ENCODE assay signal across 24 cellular contexts in the genomic region with DNA sequence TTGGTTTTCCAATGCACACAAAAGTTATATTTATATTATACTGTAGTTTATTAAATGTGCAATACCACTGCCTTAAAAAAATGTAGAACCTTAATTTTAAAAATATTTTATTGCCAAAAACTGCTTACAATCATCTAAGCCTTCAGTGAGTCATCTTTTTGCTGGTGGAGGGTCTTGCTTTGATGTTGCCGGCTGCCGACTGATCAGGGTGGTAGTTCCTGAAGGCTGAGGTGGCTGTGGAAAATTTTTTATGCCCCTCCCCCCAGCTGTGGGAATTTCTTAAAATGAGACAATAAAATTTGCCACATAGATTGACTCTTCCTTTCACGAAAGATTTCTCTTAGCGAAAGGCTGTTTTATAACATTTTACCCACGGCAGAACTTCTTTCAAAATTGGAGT.
"Had no signal": no experiment of that assay in that cellular context is flagged by ENCODE, and none has a peak within 500 bp of the region (broad histone marks: within the 10 kb centered on the region; RNA-seq: fewer than 3 reads in every experiment).

No MANE protein-coding gene starts in this region.

- H3K4me1 Mint-ChIP-seq: immature natural killer cell; memory B cell; naive B cell; stimulated activated effector memory CD8-positive, alpha-beta T cell treated with anti-CD3 and anti-CD28 coated beads, Interleukin-12 subunit alpha, Interleukin-12 subunit beta, amount 100 ng/mL, for 72 hours had no signal

- H3K4me3 ChIP-seq: lung, mucosa of descending colon, neural progenitor cell, prostate gland, right atrium auricular region, stomach, thoracic aorta, tibial nerve, upper lobe of left lung had no signal

- H3K4me1 ChIP-seq: prostate gland had no signal

- H2AFZ ChIP-seq: neural progenitor cell, parathyroid adenoma had no signal

- ATAC-seq: mucosa of descending colon; natural killer cell treated with Interleukin-12 subunit alpha and Interleukin-12 subunit beta and Interleukin-15 and Interleukin-18, amount 100 ng/mL, for 72 hours; sciatic nerve; stimulated activated effector memory CD8-positive, alpha-beta T cell treated with anti-CD3 and anti-CD28 coated beads, Interleukin-12 subunit alpha, Interleukin-12 subunit beta, amount 100 ng/mL, for 72 hours had no signal

- H3K9ac ChIP-seq: neural progenitor cell, parathyroid adenoma had no signal

- H3K36me3 Mint-ChIP-seq: memory B cell; naive B cell; natural killer cell treated with Interleukin-12 subunit alpha and Interleukin-12 subunit beta and Interleukin-15 and Interleukin-18, amount 100 ng/mL, for 72 hours; stimulated activated effector memory CD8-positive, alpha-beta T cell treated with anti-CD3 and anti-CD28 coated beads, Interleukin-12 subunit alpha, Interleukin-12 subunit beta, amount 100 ng/mL, for 72 hours had no signal

- H3K27ac ChIP-seq: neural progenitor cell, parathyroid adenoma, prostate gland, right atrium auricular region, stomach, thoracic aorta, tibial nerve, upper lobe of left lung had no signal

- H3K27me3 ChIP-seq: neural progenitor cell, right atrium auricular region, stomach, tibial nerve, upper lobe of left lung had no signal

- H3K4me2 ChIP-seq: neural progenitor cell had no signal

- H3K27ac Mint-ChIP-seq: immature natural killer cell; memory B cell; naive B cell; natural killer cell treated with Interleukin-12 subunit alpha and Interleukin-12 subunit beta and Interleukin-15 and Interleukin-18, amount 100 ng/mL, for 72 hours; neural progenitor cell; stimulated activated effector memory CD8-positive, alpha-beta T cell treated with anti-CD3 and anti-CD28 coated beads, Interleukin-12 subunit alpha, Interleukin-12 subunit beta, amount 100 ng/mL, for 72 hours had no signal

- H3K9me3 ChIP-seq: mucosa of descending colon, prostate gland, right atrium auricular region, stomach, thoracic aorta, tibial nerve, upper lobe of left lung had no signal

- H3K9me3 Mint-ChIP-seq: immature natural killer cell; memory B cell; naive B cell; natural killer cell treated with Interleukin-12 subunit alpha and Interleukin-12 subunit beta and Interleukin-15 and Interleukin-18, amount 100 ng/mL, for 72 hours; neural progenitor cell; stimulated activated effector memory CD8-positive, alpha-beta T cell treated with anti-CD3 and anti-CD28 coated beads, Interleukin-12 subunit alpha, Interleukin-12 subunit beta, amount 100 ng/mL, for 72 hours had no signal

- H3K27me3 Mint-ChIP-seq: natural killer cell treated with Interleukin-12 subunit alpha and Interleukin-12 subunit beta and Interleukin-15 and Interleukin-18, amount 100 ng/mL, for 72 hours had no signal

- H3K4me3 Mint-ChIP-seq: immature natural killer cell; memory B cell; naive B cell; natural killer cell treated with Interleukin-12 subunit alpha and Interleukin-12 subunit beta and Interleukin-15 and Interleukin-18, amount 100 ng/mL, for 72 hours; neural progenitor cell; stimulated activated effector memory CD8-positive, alpha-beta T cell treated with anti-CD3 and anti-CD28 coated beads, Interleukin-12 subunit alpha, Interleukin-12 subunit beta, amount 100 ng/mL, for 72 hours had no signal

- H3K36me3 ChIP-seq: neural progenitor cell, prostate gland, right atrium auricular region, stomach, thoracic aorta, tibial nerve had no signal

- DNase-seq: cortex of kidney; effector CD4-positive, alpha-beta T cell; hypothalamus; immature natural killer cell; islet precursor cell; kidney glomerular epithelial cell; mucosa of descending colon; naive B cell; stimulated activated CD4-positive, alpha-beta T cell treated with anti-CD3 and anti-CD28 coated beads, Interleukin-2, amount 100 ng/mL, for 24 hours; stimulated activated CD4-positive, alpha-beta T cell treated with anti-CD3 and anti-CD28 coated beads, Interleukin-4, amount 100 ng/mL, for 24 hours; stimulated activated naive CD4-positive, alpha-beta T cell treated with Interleukin-2 at 50 U/mL for 16 hours; stomach; upper lobe of left lung had no signal
